1 cellular context compared by ENCODE assay signal in the genomic region with DNA sequence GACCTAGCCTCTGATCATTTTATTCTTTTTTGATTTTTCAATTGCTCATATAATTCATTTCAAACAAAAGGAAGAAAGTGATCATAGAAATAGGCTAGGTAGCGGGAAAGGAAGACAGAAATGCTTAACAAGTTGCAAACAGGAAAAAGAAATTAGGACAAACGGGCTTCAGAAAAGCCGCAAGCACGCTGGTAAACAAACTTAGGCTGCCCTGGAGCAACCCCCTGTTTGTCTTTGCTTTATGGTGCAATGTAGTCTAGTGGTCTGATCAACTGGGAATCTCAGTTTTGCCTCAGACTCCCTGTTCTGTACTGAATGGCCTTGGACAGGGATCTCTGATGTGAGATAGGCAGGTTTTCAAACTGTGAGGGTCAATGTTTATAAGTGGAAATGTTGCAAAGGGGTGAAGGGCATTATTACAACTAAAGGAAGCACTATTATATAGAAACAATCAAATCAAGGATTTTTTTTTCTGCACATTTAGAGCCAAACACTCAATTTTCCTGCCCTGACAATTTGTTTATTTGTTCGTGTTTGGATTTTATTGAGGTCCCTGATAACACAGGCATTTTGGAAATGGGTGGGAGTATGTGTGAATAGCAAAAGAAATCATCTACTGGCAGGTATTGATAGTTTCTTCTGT.
A peak's percentile ranks its signal among the peaks of the same experiment; 100 is the strongest.
TF ChIP-seq lines count a peak whose summit lies in the region.

No MANE protein-coding gene starts in this region.

TF ChIP-seq in HepG2, 621 proteins besides CTCF, POLR2A, EP300 and RAD21 (continued from another document and continues in another):
- TF ChIP-seq, protein P1, sequence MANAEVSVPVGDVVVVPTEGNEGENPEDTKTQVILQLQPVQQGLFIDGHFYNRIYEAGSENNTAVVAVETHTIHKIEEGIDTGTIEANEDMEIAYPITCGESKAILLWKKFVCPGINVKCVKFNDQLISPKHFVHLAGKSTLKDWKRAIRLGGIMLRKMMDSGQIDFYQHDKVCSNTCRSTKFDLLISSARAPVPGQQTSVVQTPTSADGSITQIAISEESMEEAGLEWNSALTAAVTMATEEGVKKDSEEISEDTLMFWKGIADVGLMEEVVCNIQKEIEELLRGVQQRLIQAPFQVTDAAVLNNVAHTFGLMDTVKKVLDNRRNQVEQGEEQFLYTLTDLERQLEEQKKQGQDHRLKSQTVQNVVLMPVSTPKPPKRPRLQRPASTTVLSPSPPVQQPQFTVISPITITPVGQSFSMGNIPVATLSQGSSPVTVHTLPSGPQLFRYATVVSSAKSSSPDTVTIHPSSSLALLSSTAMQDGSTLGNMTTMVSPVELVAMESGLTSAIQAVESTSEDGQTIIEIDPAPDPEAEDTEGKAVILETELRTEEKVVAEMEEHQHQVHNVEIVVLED (CRISPR knock-in tag; IDR thresholded peaks at IDR 0.05; ENCODE audit: borderline replicate concordance): no peak; the same call in 1 of the 2 replicates
- TF ChIP-seq, protein P2, sequence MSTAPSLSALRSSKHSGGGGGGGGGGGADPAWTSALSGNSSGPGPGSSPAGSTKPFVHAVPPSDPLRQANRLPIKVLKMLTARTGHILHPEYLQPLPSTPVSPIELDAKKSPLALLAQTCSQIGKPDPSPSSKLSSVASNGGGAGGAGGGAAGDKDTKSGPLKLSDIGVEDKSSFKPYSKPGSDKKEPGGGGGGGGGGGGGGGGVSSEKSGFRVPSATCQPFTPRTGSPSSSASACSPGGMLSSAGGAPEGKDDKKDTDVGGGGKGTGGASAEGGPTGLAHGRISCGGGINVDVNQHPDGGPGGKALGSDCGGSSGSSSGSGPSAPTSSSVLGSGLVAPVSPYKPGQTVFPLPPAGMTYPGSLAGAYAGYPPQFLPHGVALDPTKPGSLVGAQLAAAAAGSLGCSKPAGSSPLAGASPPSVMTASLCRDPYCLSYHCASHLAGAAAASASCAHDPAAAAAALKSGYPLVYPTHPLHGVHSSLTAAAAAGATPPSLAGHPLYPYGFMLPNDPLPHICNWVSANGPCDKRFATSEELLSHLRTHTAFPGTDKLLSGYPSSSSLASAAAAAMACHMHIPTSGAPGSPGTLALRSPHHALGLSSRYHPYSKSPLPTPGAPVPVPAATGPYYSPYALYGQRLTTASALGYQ (CRISPR knock-in tag; IDR thresholded peaks at IDR 0.05): peak; percentile 97
- no peak for TF ChIP-seq HNRNPK (IDR thresholded peaks at IDR 0.05; ENCODE audit: low read depth, low read length, poor library complexity, severe bottlenecking)
- peak; percentile 98 for TF ChIP-seq GFI1 (CRISPR knock-in tag; IDR thresholded peaks at IDR 0.05; ENCODE audit: borderline replicate concordance)
- no peak for TF ChIP-seq NRL (CRISPR knock-in tag; IDR thresholded peaks at IDR 0.05; ENCODE audit: borderline replicate concordance)
- TF ChIP-seq KMT2B (CRISPR knock-in tag; IDR thresholded peaks at IDR 0.05): peak; percentile 49; the same call in 1 of the 2 replicates
- TF ChIP-seq TCF7 (IDR thresholded peaks at IDR 0.05; ENCODE audit: low read depth): peak; percentile 97
- no peak for TF ChIP-seq IRX3 (CRISPR knock-in tag; IDR thresholded peaks at IDR 0.05; ENCODE audit: borderline replicate concordance, low read depth)
- TF ChIP-seq, protein P3, sequence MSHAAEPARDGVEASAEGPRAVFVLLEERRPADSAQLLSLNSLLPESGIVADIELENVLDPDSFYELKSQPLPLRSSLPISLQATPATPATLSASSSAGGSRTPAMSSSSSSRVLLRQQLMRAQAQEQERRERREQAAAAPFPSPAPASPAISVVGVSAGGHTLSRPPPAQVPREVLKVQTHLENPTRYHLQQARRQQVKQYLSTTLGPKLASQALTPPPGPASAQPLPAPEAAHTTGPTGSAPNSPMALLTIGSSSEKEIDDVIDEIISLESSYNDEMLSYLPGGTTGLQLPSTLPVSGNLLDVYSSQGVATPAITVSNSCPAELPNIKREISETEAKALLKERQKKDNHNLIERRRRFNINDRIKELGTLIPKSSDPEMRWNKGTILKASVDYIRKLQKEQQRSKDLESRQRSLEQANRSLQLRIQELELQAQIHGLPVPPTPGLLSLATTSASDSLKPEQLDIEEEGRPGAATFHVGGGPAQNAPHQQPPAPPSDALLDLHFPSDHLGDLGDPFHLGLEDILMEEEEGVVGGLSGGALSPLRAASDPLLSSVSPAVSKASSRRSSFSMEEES (CRISPR knock-in tag; IDR thresholded peaks at IDR 0.05): peak; percentile 73; the same call in 1 of the 2 replicates
- no peak for TF ChIP-seq CBX2 (IDR thresholded peaks at IDR 0.05; ENCODE audit: low read depth, low read length)
- TF ChIP-seq CBX2 (CRISPR knock-in tag; IDR thresholded peaks at IDR 0.05; ENCODE audit: low read depth): no peak
- TF ChIP-seq TCF12 (IDR thresholded peaks at IDR 0.05): no peak
- TF ChIP-seq TCF12 (CRISPR knock-in tag; IDR thresholded peaks at IDR 0.05): peak; percentile 85; the same call in 1 of the 2 replicates
- peak; percentile 95 for TF ChIP-seq SMAD3 (CRISPR knock-in tag; IDR thresholded peaks at IDR 0.05)
- TF ChIP-seq SMAD1 (CRISPR knock-in tag; IDR thresholded peaks at IDR 0.05; ENCODE audit: borderline replicate concordance, low read depth): no peak
- TF ChIP-seq NCOA1 (CRISPR knock-in tag; IDR thresholded peaks at IDR 0.05): no peak
- TF ChIP-seq ZNF296 (CRISPR knock-in tag; conservative IDR thresholded peaks at IDR 0.05): no peak
- TF ChIP-seq ZNF468 (CRISPR knock-in tag; IDR thresholded peaks at IDR 0.05): no peak
- peak; percentile 95 for TF ChIP-seq MEF2D (CRISPR knock-in tag; IDR thresholded peaks at IDR 0.05)
- TF ChIP-seq ZFP1 (CRISPR knock-in tag; IDR thresholded peaks at IDR 0.05): peak; percentile 30; the same call in 1 of the 2 replicates
- TF ChIP-seq ZNF17 (CRISPR knock-in tag; IDR thresholded peaks at IDR 0.05): no peak
- no peak for TF ChIP-seq ZNF343 (CRISPR knock-in tag; IDR thresholded peaks at IDR 0.05)
- TF ChIP-seq ZNF138 (CRISPR knock-in tag; IDR thresholded peaks at IDR 0.05; ENCODE audit: low read depth): no peak
- TF ChIP-seq DNMT3B (CRISPR knock-in tag; conservative IDR thresholded peaks at IDR 0.05): no peak
- TF ChIP-seq HOXA3 (CRISPR knock-in tag; IDR thresholded peaks at IDR 0.05): peak; percentile 91
- no peak for TF ChIP-seq ARHGAP35 (CRISPR knock-in tag; IDR thresholded peaks at IDR 0.05; ENCODE audit: borderline replicate concordance)
- peak; percentile 99 for TF ChIP-seq FOXO1 (CRISPR knock-in tag; IDR thresholded peaks at IDR 0.05)
- no peak for TF ChIP-seq NPAS2 (CRISPR knock-in tag; IDR thresholded peaks at IDR 0.05; ENCODE audit: borderline replicate concordance)
- TF ChIP-seq PCBP2 (optimal IDR thresholded peaks at IDR 0.05; ENCODE audit: low read depth, low read length, poor library complexity, severe bottlenecking): no peak
- peak; percentile 89; the same call in 1 of the 2 replicates for TF ChIP-seq MBD4 (IDR thresholded peaks at IDR 0.05; ENCODE audit: borderline replicate concordance, low read length)
- TF ChIP-seq POGK (CRISPR knock-in tag; conservative IDR thresholded peaks at IDR 0.05): 0 out of 2 replicates have a peak, but pooled peaks have one; percentile 50
- TF ChIP-seq BHLHE40 (IDR thresholded peaks at IDR 0.05; ENCODE audit: low read length): peak; percentile 78
- TF ChIP-seq SP140L (CRISPR knock-in tag; IDR thresholded peaks at IDR 0.05; ENCODE audit: borderline replicate concordance): no peak; the same call in 1 of the 2 replicates
- TF ChIP-seq CENPX (CRISPR knock-in tag; IDR thresholded peaks at IDR 0.05): no peak
- TF ChIP-seq ZNF570 (CRISPR knock-in tag; IDR thresholded peaks at IDR 0.05; ENCODE audit: borderline replicate concordance): no peak
- no peak; the same call in 1 of the 2 replicates for TF ChIP-seq SNAPC2 (CRISPR knock-in tag; IDR thresholded peaks at IDR 0.05)
- TF ChIP-seq ZNF333 (CRISPR knock-in tag; IDR thresholded peaks at IDR 0.05; ENCODE audit: borderline replicate concordance): no peak
- no peak for TF ChIP-seq ZSCAN30 (CRISPR knock-in tag; IDR thresholded peaks at IDR 0.05)
- no peak for TF ChIP-seq MEIS1 (CRISPR knock-in tag; IDR thresholded peaks at IDR 0.05; ENCODE audit: borderline replicate concordance)
- TF ChIP-seq DR1 (CRISPR knock-in tag; IDR thresholded peaks at IDR 0.05): no peak
- TF ChIP-seq YY1 (IDR thresholded peaks at IDR 0.05; ENCODE audit: insufficient read depth, insufficient replicate concordance, low read depth, low read length): no peak
- TF ChIP-seq ASH2L (IDR thresholded peaks at IDR 0.05; ENCODE audit: insufficient read length, low read depth, low read length): peak; percentile 89
- TF ChIP-seq PLSCR1 (CRISPR knock-in tag; IDR thresholded peaks at IDR 0.05; ENCODE audit: borderline replicate concordance): no peak
- TF ChIP-seq E2F5 (CRISPR knock-in tag; conservative IDR thresholded peaks at IDR 0.05): no peak
- no peak; the same call in 1 of the 2 replicates for TF ChIP-seq RFXANK (CRISPR knock-in tag; IDR thresholded peaks at IDR 0.05)
- no peak for TF ChIP-seq LBX2 (CRISPR knock-in tag; IDR thresholded peaks at IDR 0.05; ENCODE audit: borderline replicate concordance)
- TF ChIP-seq U2AF2 (IDR thresholded peaks at IDR 0.05; ENCODE audit: low read depth, low read length): no peak
- TF ChIP-seq SUZ12 (IDR thresholded peaks at IDR 0.05; ENCODE audit: low read depth, low read length): no peak
- no peak for TF ChIP-seq ZNF639 (CRISPR knock-in tag; conservative IDR thresholded peaks at IDR 0.05)
- TF ChIP-seq SMYD3 (CRISPR knock-in tag; IDR thresholded peaks at IDR 0.05): no peak
- TF ChIP-seq REPIN1 (CRISPR knock-in tag; IDR thresholded peaks at IDR 0.05; ENCODE audit: borderline replicate concordance, low read depth): peak; percentile 56; the same call in 1 of the 2 replicates
- TF ChIP-seq MAX (IDR thresholded peaks at IDR 0.05): peak; percentile 67
- TF ChIP-seq ZNF547 (CRISPR knock-in tag; IDR thresholded peaks at IDR 0.05): no peak
- no peak for TF ChIP-seq E2F1 (CRISPR knock-in tag; IDR thresholded peaks at IDR 0.05)
- TF ChIP-seq FOXM1 (CRISPR knock-in tag; IDR thresholded peaks at IDR 0.05): no peak
- TF ChIP-seq FOSL2 (CRISPR knock-in tag; IDR thresholded peaks at IDR 0.05): peak; percentile 91
- TF ChIP-seq FOXO4 (CRISPR knock-in tag; conservative IDR thresholded peaks at IDR 0.05): no peak
